Comparison of ENCODE assay signal across 8 cellular contexts in genomic region chr19:41570639-41571112, GRCh38. TPM values are rescaled to one million over a fixed set of nuclear protein-coding genes. Genes with fewer than 3 reads are reported as not detected.
DNase-seq lines count a peak whose midpoint lies in the region; ATAC-seq and TF ChIP-seq lines count a peak whose summit lies in the region.

No MANE protein-coding gene starts in this region.

- H3K79me2 ChIP-seq in HCT116 (ENCODE audit: insufficient read depth, low read length): no peaks in the 10 kb centered on the region

- H3K9me3 ChIP-seq in BE2C (no peaks in the 10 kb centered on the region), HCT116 (ENCODE audit: control insufficient read depth in 1 of 2, insufficient read depth in 1 of 2, low read depth in 1 of 2, low read length in 2 of 2) (no peaks in the 10 kb centered on the region), lower lobe of right lung (no peaks in the 10 kb centered on the region)

- no peaks in the 10 kb centered on the region for H3K36me3 ChIP-seq in BE2C
- H3K36me3 ChIP-seq in HCT116 (ENCODE audit: control insufficient read depth in 1 of 2, insufficient read depth in 2 of 2, low read length in 2 of 2): no peaks in the 10 kb centered on the region
- no peaks in the 10 kb centered on the region for H3K36me3 ChIP-seq in lower lobe of right lung

- intact Hi-C loops in HCT116 (cut with micrococcal nuclease): loop anchor here (1.0 to 10.0 kb wide), 3 partner anchors 121 to 906 kb away; no protein-coding TSS in a partner anchor
- intact Hi-C loops in lower lobe of right lung (cut with DNase I): no loop called here

- no peak for TF ChIP-seq POLR2A in HCT116 (IDR thresholded peaks at IDR 0.05; ENCODE audit: borderline replicate concordance, extremely low read depth, insufficient read depth, insufficient read length)

- no peak overlapping the region for H3K9ac ChIP-seq in HCT116 (ENCODE audit: low read length)

- TF ChIP-seq RAD21 in HCT116 (IDR thresholded peaks at IDR 0.05; ENCODE audit: low read depth): peak; percentile 85

- POLR2A ChIA-PET in HCT116 (lab: Charles Lee): interaction anchor here (1.0 kb wide), 1 partner anchor 131 kb away, joined by 3 read pairs; the partner anchor contains the start of gene DMAC2

- CTCF ChIA-PET in HCT116 (lab: Charles Lee): interaction anchor here (0.6 to 5.1 kb wide), 20 partner anchors 11 to 506 kb away, joined by 3 to 63 read pairs (median 4); partner anchors contain the start of genes B9D2, DMAC2 and HNRNPUL1

- H2AFZ ChIP-seq in HCT116 (ENCODE audit: low read depth, low read length, poor library complexity, severe bottlenecking): peak overlapping the region; percentile 87

- no TSS peak for BruUV-seq in HCT116 (replicated peaks; lab: Mats Ljungman, UMichigan)

- no peak overlapping the region for H3K27ac ChIP-seq in HCT116 (ENCODE audit: low read depth, low read length)
- no peak overlapping the region for H3K27ac ChIP-seq in coronary artery
- no peak overlapping the region for H3K27ac ChIP-seq in lower lobe of right lung

- H3K4me3 ChIP-seq in BE2C (ENCODE audit: low read depth, low read length) (no peak overlapping the region), HCT116 (replicated peaks in 1 of 2; ENCODE audit: low read depth in 1 of 2, low read length in 2 of 2) (no peak overlapping the region), coronary artery (no peak overlapping the region), lower lobe of right lung (no peak overlapping the region)

- peaks cover 42% of the 10 kb centered on the region for H3K27me3 ChIP-seq in BE2C
- H3K27me3 ChIP-seq in HCT116 (ENCODE audit: insufficient read depth, low read length): peaks cover 60% of the 10 kb centered on the region
- H3K27me3 ChIP-seq in lower lobe of right lung (ENCODE audit: low read depth): peaks cover 19% of the 10 kb centered on the region

- H3K4me1 ChIP-seq in BE2C (no peaks in the 10 kb centered on the region), HCT116 (ENCODE audit: control insufficient read depth in 1 of 2, insufficient read depth in 2 of 2, low read length in 2 of 2) (peaks cover 3 to 10% of the 10 kb centered on the region in 2 experiments; a peak in 3 of 4 replicates), lower lobe of right lung (peaks cover 5% of the 10 kb centered on the region)

- H3K4me2 ChIP-seq in HCT116 (ENCODE audit: low read length): peak overlapping the region; percentile 39

- DNase-seq in BE2C (peak; percentile 87), HCT116 (ENCODE audit: low read depth, low spot score) (peak; percentile 59), NCI-H510A (lab: John Stamatoyannopoulos, UW) (peak; percentile 70), coronary artery (ENCODE audit: low spot score) (no peak), lower lobe of right lung (peak; percentile 91)
- DNase-seq in activated CD4-positive, alpha-beta T cell treated with anti-CD3 and anti-CD28 coated beads for 48 hours: peak; percentile 90
- peak; percentile 53 for DNase-seq in stimulated activated CD8-positive, alpha-beta memory T cell treated with anti-CD3 and anti-CD28 coated beads, Interleukin-12 subunit alpha, Interleukin-12 subunit beta, amount 100 ng/mL, for 24 hours (ENCODE audit: extremely low read depth)

- no peaks in the 10 kb centered on the region for H4K20me1 ChIP-seq in HCT116 (ENCODE audit: insufficient read depth)

- peak; percentile 93 for TF ChIP-seq CTCF in BE2C (IDR thresholded peaks at IDR 0.05; ENCODE audit: low read depth, low read length)
- peak; percentile 86 to 95 (median 91); a peak in 5 of 6 replicates for TF ChIP-seq CTCF in HCT116 (IDR thresholded peaks at IDR 0.05 in 2 of 3, conservative IDR thresholded peaks at IDR 0.05 in 1 of 3; ENCODE audit: borderline replicate concordance in 1 of 3, insufficient read depth in 1 of 3, low read depth in 2 of 3, low read length in 2 of 3)
- TF ChIP-seq CTCF in coronary artery (IDR thresholded peaks at IDR 0.05): peak; percentile 46
- TF ChIP-seq CTCF in lower lobe of right lung (IDR thresholded peaks at IDR 0.05): peak; percentile 87

- ATAC-seq in HCT116 (peak; percentile 99), lower lobe of right lung (peak; percentile 93 to 95), GM18861 (IDR thresholded peaks at IDR 0.05; ENCODE audit: unreplicated experiment) (no peak)

- RAD21 ChIA-PET in HCT116 (lab: Charles Lee; ENCODE audit: low non-redundant PET in 1 of 2, low total read pairs in 2 of 2, uncharacterized antibody in 2 of 2, unreplicated experiment in 2 of 2): interaction anchor here (1.2 to 1.6 kb wide), 2 partner anchors 121 to 122 kb away, joined by 4 read pairs; no protein-coding TSS in a partner anchor

- H3K9me2 ChIP-seq in HCT116 (ENCODE audit: insufficient read depth): no peaks in the 10 kb centered on the region

TF ChIP-seq in HCT116, 20 proteins besides CTCF, POLR2A, EP300 and RAD21:
- TF ChIP-seq ZNF274 (IDR thresholded peaks at IDR 0.05; ENCODE audit: low read depth, low read length) (no peak), SRF (IDR thresholded peaks at IDR 0.05; ENCODE audit: low read depth) (no peak), FOSL1 (IDR thresholded peaks at IDR 0.05; ENCODE audit: low read depth) (no peak), SP1 (IDR thresholded peaks at IDR 0.05; ENCODE audit: low read depth) (no peak)

RNA-seq across cellular contexts. Expression of gene CEACAM21, which starts 5.3 kb away (rescaled TPM):
- polyA plus RNA-seq in BE2C (2012; ENCODE audit: insufficient read depth, insufficient read length, low read depth): 2.0 TPM
- total RNA-seq in HCT116 (2021; ENCODE audit: unreplicated experiment) (0.25 TPM), lower lobe of right lung (28.8 TPM)
- 0.12 and 0.29 TPM in 2 replicates for polyA plus RNA-seq in HCT116 (2012)

RNA-seq across cellular contexts. Expression of gene CEACAM4, which starts 56.2 kb away (rescaled TPM):
- not detected for polyA plus RNA-seq in BE2C (2012; ENCODE audit: insufficient read depth, insufficient read length, low read depth)
- total RNA-seq in HCT116 (2021; ENCODE audit: unreplicated experiment): not detected
- not detected in 2 replicates for polyA plus RNA-seq in HCT116 (2012)
- 5.6 TPM for total RNA-seq in lower lobe of right lung

Comparison
In these comparisons a context has a peak if more than half of its experiments do, and no peak if none do; other contexts are left out.
1. RNA of gene CEACAM21, which starts 5.3 kb away (total RNA-seq): 28.8 TPM in lower lobe of right lung (single experiment); 0.25 TPM in HCT116 (single experiment); every median in the first group is over 10 times any median in the second.
2. Peak in every context shown above with its lines, with median percentiles within 50 percentile points of each other: CTCF ChIP-seq.